Comparison of ENCODE assay signal across 1 cellular context in the genomic region with DNA sequence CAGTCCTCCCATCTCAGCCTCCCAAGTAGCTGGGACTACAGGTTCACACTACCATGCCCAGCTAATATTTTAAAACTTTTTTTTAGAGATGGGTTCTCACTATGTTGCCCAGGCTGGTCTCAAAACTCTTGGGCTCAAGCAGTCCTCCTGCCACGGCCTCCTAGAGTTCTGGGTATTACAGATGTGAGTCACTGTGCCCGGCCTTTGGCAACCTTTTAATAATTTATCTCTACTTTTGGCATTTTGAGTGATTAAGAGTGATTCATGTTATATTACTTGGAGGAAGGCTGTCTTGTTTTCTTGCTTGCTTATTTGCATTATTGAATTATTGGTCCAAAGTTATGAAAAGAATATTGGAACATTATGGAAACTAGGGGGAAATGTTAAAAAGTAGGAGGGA.
TF ChIP-seq lines count a peak whose summit lies in the region.

No MANE protein-coding gene starts in this region.

TF ChIP-seq in K562, 482 proteins besides CTCF, POLR2A, EP300 and RAD21 (continued from another document):
- no peak for TF ChIP-seq POLR2AphosphoS2 (IDR thresholded peaks at IDR 0.05; ENCODE audit: low read length)
- TF ChIP-seq ZNF655 (CRISPR knock-in tag; IDR thresholded peaks at IDR 0.05) = no peak
